Comparison of ENCODE assay signal across 1 cellular context in the genomic region with DNA sequence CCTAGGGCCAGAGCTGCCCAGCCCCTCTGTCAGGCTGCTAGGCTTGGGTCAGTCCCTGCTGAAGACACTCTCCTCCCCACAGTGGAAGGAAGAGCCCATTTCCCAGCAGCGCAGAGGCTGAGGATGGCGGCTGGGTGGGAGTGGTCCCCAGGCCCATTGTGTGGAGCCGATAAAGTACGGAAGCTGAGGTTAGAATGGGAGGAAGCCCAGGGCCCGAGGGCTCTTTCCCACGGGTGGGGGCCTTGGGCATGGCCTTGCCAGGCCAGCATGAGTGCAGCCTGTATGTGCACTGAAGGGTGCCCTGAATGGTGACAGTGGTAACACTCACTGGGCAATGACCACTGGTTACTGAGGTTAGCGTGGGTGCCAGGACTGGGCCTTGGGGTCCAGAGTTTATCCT.
TF ChIP-seq lines count a peak whose summit lies in the region.

No MANE protein-coding gene starts in this region.

TF ChIP-seq in IMR-90, 13 proteins besides CTCF, POLR2A, EP300 and RAD21 (continued from another document):
- TF ChIP-seq, protein P1, sequence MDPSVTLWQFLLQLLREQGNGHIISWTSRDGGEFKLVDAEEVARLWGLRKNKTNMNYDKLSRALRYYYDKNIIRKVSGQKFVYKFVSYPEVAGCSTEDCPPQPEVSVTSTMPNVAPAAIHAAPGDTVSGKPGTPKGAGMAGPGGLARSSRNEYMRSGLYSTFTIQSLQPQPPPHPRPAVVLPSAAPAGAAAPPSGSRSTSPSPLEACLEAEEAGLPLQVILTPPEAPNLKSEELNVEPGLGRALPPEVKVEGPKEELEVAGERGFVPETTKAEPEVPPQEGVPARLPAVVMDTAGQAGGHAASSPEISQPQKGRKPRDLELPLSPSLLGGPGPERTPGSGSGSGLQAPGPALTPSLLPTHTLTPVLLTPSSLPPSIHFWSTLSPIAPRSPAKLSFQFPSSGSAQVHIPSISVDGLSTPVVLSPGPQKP (IDR thresholded peaks at IDR 0.05; ENCODE audit: borderline replicate concordance, low read depth, low read length): no peak
- TF ChIP-seq CEBPB (IDR thresholded peaks at IDR 0.05; ENCODE audit: low read depth, low read length) (no peak), CHD1 (IDR thresholded peaks at IDR 0.05; ENCODE audit: low read depth, low read length) (no peak), RFX5 (IDR thresholded peaks at IDR 0.05; ENCODE audit: low read depth, low read length) (no peak), SMC3 (IDR thresholded peaks at IDR 0.05; ENCODE audit: low read depth, low read length) (no peak), RCOR1 (IDR thresholded peaks at IDR 0.05; ENCODE audit: insufficient replicate concordance, low read length) (no peak), FOS (IDR thresholded peaks at IDR 0.05; ENCODE audit: low read depth, low read length) (no peak), MAFK (IDR thresholded peaks at IDR 0.05; ENCODE audit: low read depth, low read length) (no peak), NFE2L2 (IDR thresholded peaks at IDR 0.05; ENCODE audit: low read depth, low read length) (no peak), BHLHE40 (IDR thresholded peaks at IDR 0.05; ENCODE audit: low read depth, low read length) (no peak), MXI1 (IDR thresholded peaks at IDR 0.05; ENCODE audit: borderline replicate concordance, low read depth, low read length) (no peak)
